ENCODE assay signal across 8 cellular contexts in genomic region chr17:42322382-42323267, GRCh38. TPM values are rescaled to one million over a fixed set of nuclear protein-coding genes. Genes with fewer than 3 reads are reported as not detected.
DNase-seq lines count a peak whose midpoint lies in the region; TF ChIP-seq lines count a peak whose summit lies in the region.

No MANE protein-coding gene starts in this region.

- peaks cover 4% of the 10 kb centered on the region for H3K27me3 Mint-ChIP-seq in glutamatergic neuron (ENCODE audit: unreplicated experiment)

- in situ Hi-C loops in transverse colon (cut with MboI; ENCODE audit: low pct_ligation_motif_present in 1 of 4, low pct_unique_long_range_greater_than_20kb in 1 of 4, low sequenced_read_pairs in 3 of 4): loop anchor here (5.0 to 25.0 kb wide), 6 partner anchors 80 to 205 kb away; no protein-coding TSS in a partner anchor

- no peak overlapping the region for H3K4me3 Mint-ChIP-seq in glutamatergic neuron (ENCODE audit: unreplicated experiment)

- peaks cover 6% of the 10 kb centered on the region for H3K36me3 Mint-ChIP-seq in glutamatergic neuron (ENCODE audit: unreplicated experiment)

- no peak for TF ChIP-seq EP300 in transverse colon (IDR thresholded peaks at IDR 0.05; ENCODE audit: low read depth)

- no peak for TF ChIP-seq POLR2A in transverse colon (IDR thresholded peaks at IDR 0.05)

- peak; percentile 91 for DNase-seq in COLO829 (ENCODE audit: low spot score)
- DNase-seq in GOT3 (lab: John Stamatoyannopoulos, UW): peak; percentile 72
- peak; percentile 28 for DNase-seq in NCI-H1417 treated with DMSO at 0.1 percent for 48 hours (lab: John Stamatoyannopoulos, UW)
- peak; percentile 84 for DNase-seq in SKM-1 treated with dmso at 0.1 percent for 144 hours (lab: John Stamatoyannopoulos, UW; ENCODE audit: unreplicated experiment)
- DNase-seq in activated naive CD4-positive, alpha-beta T cell treated with anti-CD3 and anti-CD28 coated beads, Interleukin-2, amount 50 U/mL, for 16 hours: peak; percentile 94
- DNase-seq in glutamatergic neuron: peak; percentile 96
- peak; percentile 85 to 98 (median 93) for DNase-seq in posterior cingulate gyrus
- DNase-seq in transverse colon: peak; percentile 95

- peak; percentile 98 for TF ChIP-seq CTCF in glutamatergic neuron (IDR thresholded peaks at IDR 0.05; ENCODE audit: partially characterized antibody, unreplicated experiment)
- TF ChIP-seq CTCF in transverse colon (IDR thresholded peaks at IDR 0.05): peak; percentile 96 to 100 (median 99)

- intact Hi-C loops in posterior cingulate gyrus (cut with DNase I): loop anchor here (1.0 to 5.0 kb wide), 2 partner anchors 84 to 205 kb away; no protein-coding TSS in a partner anchor
- intact Hi-C loops in transverse colon (cut with DNase I; ENCODE audit: low total_unique reads): loop anchor here (5.0 kb wide), 2 partner anchors 85 to 205 kb away; no protein-coding TSS in a partner anchor

- peak overlapping the region in 3 of 4 donors; percentile 7 to 48 (median 17) for H3K27ac ChIP-seq in transverse colon

- peak overlapping the region; percentile 83 for H3K27ac Mint-ChIP-seq in glutamatergic neuron (ENCODE audit: unreplicated experiment)

- H3K4me1 ChIP-seq in transverse colon: peaks cover 0 to 18% (median 2%) of the 10 kb centered on the region in 4 donors

- WGBS in transverse colon (ENCODE audit: low coverage in 1 of 2), 2 donors: 35% methylated on average over 4 to 9 of the region's 10 CpGs

- H3K36me3 ChIP-seq in transverse colon: peaks cover 0 to 39% (median 19%) of the 10 kb centered on the region in 4 donors

- H3K4me3 ChIP-seq in transverse colon: no peak overlapping the region

- peaks cover 19% of the 10 kb centered on the region for H3K4me1 Mint-ChIP-seq in glutamatergic neuron (ENCODE audit: low read depth, unreplicated experiment)

- H3K9me3 ChIP-seq in transverse colon: no peaks in the 10 kb centered on the region

- H3K27me3 ChIP-seq in transverse colon: no peaks in the 10 kb centered on the region

- H3K9me3 Mint-ChIP-seq in glutamatergic neuron (ENCODE audit: unreplicated experiment): no peaks in the 10 kb centered on the region

RNA-seq across cellular contexts. Expression of gene STAT5A, which starts 34.3 kb away (rescaled TPM):
- total RNA-seq in glutamatergic neuron (ENCODE audit: unreplicated experiment): 3.4 TPM
- total RNA-seq in transverse colon: 10 to 100 TPM; 36.2 to 93.7 (median 50.3) TPM

RNA-seq across cellular contexts. Expression of gene STAT5B, which starts 46.4 kb away (rescaled TPM):
- total RNA-seq in glutamatergic neuron (ENCODE audit: unreplicated experiment) (31.9 TPM), transverse colon (100 to 1,000 TPM in 2 of 4 donors, 10 to 100 TPM in 2; 51.3 to 151 (median 79.1) TPM)

Comparison
In these comparisons a context has a peak if more than half of its experiments do, and no peak if none do; other contexts are left out.
1. DNase-seq: peak in every context shown above with its lines; median percentile 96 in glutamatergic neuron; 95 in transverse colon; 94 in activated naive CD4-positive, alpha-beta T cell treated with anti-CD3 and anti-CD28 coated beads, Interleukin-2, amount 50 U/mL, for 16 hours; 93 in posterior cingulate gyrus; 91 in COLO829; 84 in SKM-1 treated with dmso at 0.1 percent for 144 hours; 72 in GOT3; 28 in NCI-H1417 treated with DMSO at 0.1 percent for 48 hours.